ENCODE assay signal across 8 cellular contexts in genomic region chr17:32486701-32487459, GRCh38. TPM values are rescaled to one million over a fixed set of nuclear protein-coding genes. Genes with fewer than 3 reads are reported as not detected.
DNase-seq lines count a peak whose midpoint lies in the region; ATAC-seq and TF ChIP-seq lines count a peak whose summit lies in the region.

Gene CDK5R1 (plus strand): TSS chr17:32486993. CDS start chr17:32487621, 628 bp downstream.

- peak within 1 kb of the TSS; percentile 98 for H3K4me3 ChIP-seq in OCI-LY3 (ENCODE audit: low read length)
- peak within 1 kb of the TSS; percentile 86 for H3K4me3 ChIP-seq in naive thymus-derived CD4-positive, alpha-beta T cell (ENCODE audit: low read length)
- H3K4me3 ChIP-seq in subcutaneous abdominal adipose tissue (ENCODE audit: low read depth in 1 of 5, low read length in 5 of 5), result peak within 1 kb of the TSS; percentile 56 to 73 (median 59)

- peak within 1 kb of the TSS; percentile 82 to 98 (median 94) for H3K4me3 Mint-ChIP-seq in naive thymus-derived CD4-positive, alpha-beta T cell

- H3K4me1 ChIP-seq in OCI-LY3 (ENCODE audit: low read length) (peaks cover 34% of the 10 kb centered on the region), subcutaneous abdominal adipose tissue (ENCODE audit: control insufficient read depth in 5 of 5, insufficient read depth in 5 of 5, low read length in 5 of 5) (peaks cover 4 to 42% (median 32%) of the 10 kb centered on the region in 5 donors)
- H3K4me1 ChIP-seq in naive thymus-derived CD4-positive, alpha-beta T cell (ENCODE audit: control insufficient read depth in 2 of 2, insufficient read depth in 2 of 2, low read length in 2 of 2), result peaks cover 22 to 41% of the 10 kb centered on the region in 2 donors

- H3K9ac ChIP-seq in OCI-LY3 (ENCODE audit: low read length) (peak within 1 kb of the TSS; percentile 70), subcutaneous abdominal adipose tissue (ENCODE audit: low read length in 5 of 5) (peak within 1 kb of the TSS in 4 of 5 donors; percentile 53 to 61 (median 58))

- H3K4me1 Mint-ChIP-seq in naive thymus-derived CD4-positive, alpha-beta T cell, result peaks cover 22 to 60% (median 50%) of the 10 kb centered on the region in 7 donors

- peaks cover 23% of the 10 kb centered on the region for H4K20me1 ChIP-seq in OCI-LY3 (ENCODE audit: insufficient read depth, low read length)

- H3K27me3 ChIP-seq in OCI-LY3 (ENCODE audit: low read depth, low read length) (no peaks in the 10 kb centered on the region), subcutaneous abdominal adipose tissue (ENCODE audit: control insufficient read depth in 5 of 5, insufficient read depth in 4 of 5, low read length in 5 of 5) (no peaks in the 10 kb centered on the region)
- no peaks in the 10 kb centered on the region for H3K27me3 ChIP-seq in naive thymus-derived CD4-positive, alpha-beta T cell (ENCODE audit: control insufficient read depth in 2 of 2, insufficient read depth in 2 of 2, low read length in 2 of 2)

- intact Hi-C loops in naive thymus-derived CD4-positive, alpha-beta T cell (cut with micrococcal nuclease), result loop anchor here (1.0 to 10.0 kb wide), 5 partner anchors 16 to 390 kb away; partner anchors contain the start of genes MYO1D (in 1 of the 2) and PSMD11 (in 1 of the 2)

- H3K4me2 ChIP-seq in OCI-LY3 (ENCODE audit: low read length), result peak within 1 kb of the TSS; percentile 97

- peaks cover under 1 to 17% (median 15%) of the 10 kb centered on the region in 5 donors for H3K36me3 Mint-ChIP-seq in naive thymus-derived CD4-positive, alpha-beta T cell

- H3K36me3 ChIP-seq in OCI-LY3 (replicated peaks; ENCODE audit: low read depth, low read length), result peaks cover 25% of the 10 kb centered on the region
- H3K36me3 ChIP-seq in naive thymus-derived CD4-positive, alpha-beta T cell (ENCODE audit: control insufficient read depth in 2 of 3, insufficient read depth in 3 of 3, low read length in 3 of 3), result peaks cover 0 to 19% (median 12%) of the 10 kb centered on the region in 3 experiments
- H3K36me3 ChIP-seq in subcutaneous abdominal adipose tissue (ENCODE audit: control insufficient read depth in 5 of 5, insufficient read depth in 5 of 5, low read length in 5 of 5), result peaks cover 1 to 25% (median 9%) of the 10 kb centered on the region in 5 donors

- TF ChIP-seq CTCF in OCI-LY3 (IDR thresholded peaks at IDR 0.05; ENCODE audit: low read depth, low read length), result no peak

- CTCF ChIA-PET in naive thymus-derived CD4-positive, alpha-beta T cell (lab: Charles Lee), result interaction anchor here (0.6 to 7.0 kb wide), 10 partner anchors 17 to 264 kb away, joined by 3 to 76 read pairs (median 5); no protein-coding TSS in a partner anchor

- no peaks in the 10 kb centered on the region for H3K27me3 Mint-ChIP-seq in naive thymus-derived CD4-positive, alpha-beta T cell

- H3K9me3 Mint-ChIP-seq in naive thymus-derived CD4-positive, alpha-beta T cell, result no peaks in the 10 kb centered on the region

- H3K9me3 ChIP-seq in OCI-LY3 (ENCODE audit: insufficient read depth, low read length), result no peaks in the 10 kb centered on the region
- no peaks in the 10 kb centered on the region for H3K9me3 ChIP-seq in naive thymus-derived CD4-positive, alpha-beta T cell (ENCODE audit: control insufficient read depth in 2 of 3, low read length in 3 of 3)
- no peaks in the 10 kb centered on the region for H3K9me3 ChIP-seq in subcutaneous abdominal adipose tissue (ENCODE audit: control insufficient read depth in 5 of 5, low read length in 5 of 5)

- ATAC-seq in GM19023 (IDR thresholded peaks at IDR 0.05; ENCODE audit: unreplicated experiment) (peak; percentile 49), HG03354 (IDR thresholded peaks at IDR 0.05; ENCODE audit: poor library complexity, severe bottlenecking, unreplicated experiment) (peak; percentile 65)
- peak; percentile 85 for ATAC-seq in naive thymus-derived CD4-positive, alpha-beta T cell

- peaks cover 15% of the 10 kb centered on the region; the same call in 1 of the 2 replicates for H3K79me2 ChIP-seq in OCI-LY3 (ENCODE audit: low read length)

- POLR2A ChIA-PET in naive thymus-derived CD4-positive, alpha-beta T cell (lab: Charles Lee), result interaction anchor here (0.8 to 12.2 kb wide), 11 partner anchors 14 to 136 kb away, joined by 3 to 382 read pairs (median 5); partner anchors contain the start of genes PSMD11 and ZNF207

- no peak within 1 kb of the TSS; the same call in 1 of the 2 replicates for H2AFZ ChIP-seq in OCI-LY3 (ENCODE audit: low read depth, low read length)

- peak; percentile 49 to 50 for DNase-seq in AML-193 (lab: John Stamatoyannopoulos, UW)
- DNase-seq in activated T-helper 1 cell treated with Interleukin-2 at 50 U/mL for 16 hours (ENCODE audit: low read depth), result peak; percentile 63
- peak; percentile 61 for DNase-seq in fibroblast of gingiva (ENCODE audit: low read depth)
- DNase-seq in naive thymus-derived CD4-positive, alpha-beta T cell, result peak; percentile 71 to 84 (median 81)

- H3K27ac ChIP-seq in OCI-LY3 (ENCODE audit: low read length) (no peak within 1 kb of the TSS), subcutaneous abdominal adipose tissue (ENCODE audit: low read depth, low read length) (no peak within 1 kb of the TSS)
- H3K27ac ChIP-seq in naive thymus-derived CD4-positive, alpha-beta T cell (ENCODE audit: low read depth, low read length), result peak within 1 kb of the TSS; percentile 61

- peak within 1 kb of the TSS; percentile 78 to 99 (median 90) for H3K27ac Mint-ChIP-seq in naive thymus-derived CD4-positive, alpha-beta T cell

RNA-seq across cellular contexts. Expression of gene CDK5R1, which starts in this region (rescaled TPM):
- total RNA-seq in naive thymus-derived CD4-positive, alpha-beta T cell, result 10 to 100 TPM in 3 of 5 experiments, 1 to 10 TPM in 2; 4.9 to 21.2 (median 12.2) TPM
- 1 to 10 TPM; 5.6 to 7.5 TPM for polyA plus RNA-seq in naive thymus-derived CD4-positive, alpha-beta T cell
